16 cellular contexts compared by ENCODE assay signal in genomic region chr20:43863330-43863729, GRCh38. TPM values are rescaled to one million over a fixed set of nuclear protein-coding genes. Genes with fewer than 3 reads are reported as not detected.
DNase-seq lines count a peak whose midpoint lies in the region; ATAC-seq and TF ChIP-seq lines count a peak whose summit lies in the region.
"Had no signal": no experiment of that assay in that cellular context is flagged by ENCODE, and none has a peak within 500 bp of the region (broad histone marks: within the 10 kb centered on the region; RNA-seq: fewer than 3 reads in every experiment).

No MANE protein-coding gene starts in this region.

- no peaks in the 10 kb centered on the region for H3K36me3 Mint-ChIP-seq in naive thymus-derived CD4-positive, alpha-beta T cell
- H3K36me3 Mint-ChIP-seq: CD8-positive, alpha-beta T cell had no signal

- TF ChIP-seq POLR2A in sigmoid colon (IDR thresholded peaks at IDR 0.05), result no peak

- H3K27ac ChIP-seq in layer of hippocampus (ENCODE audit: low read depth, low read length), result peak overlapping the region; percentile 35
- peak overlapping the region in 3 of 4 donors; percentile 31 to 50 (median 36) for H3K27ac ChIP-seq in sigmoid colon
- H3K27ac ChIP-seq in naive thymus-derived CD4-positive, alpha-beta T cell (ENCODE audit: low read depth, low read length), result no peak overlapping the region
- H3K27ac ChIP-seq: BLaER1 had no signal

- TF ChIP-seq CTCF in sigmoid colon (IDR thresholded peaks at IDR 0.05), result no peak

- H3K27me3 ChIP-seq in layer of hippocampus (ENCODE audit: control insufficient read depth, insufficient read depth, low read length) (no peaks in the 10 kb centered on the region), sigmoid colon (no peaks in the 10 kb centered on the region)
- no peaks in the 10 kb centered on the region for H3K27me3 ChIP-seq in naive thymus-derived CD4-positive, alpha-beta T cell (ENCODE audit: control insufficient read depth in 2 of 2, insufficient read depth in 2 of 2, low read length in 2 of 2)
- H3K27me3 ChIP-seq: BLaER1 had no signal

- no peaks in the 10 kb centered on the region for H3K9me3 ChIP-seq in sigmoid colon
- H3K9me3 ChIP-seq in naive thymus-derived CD4-positive, alpha-beta T cell (ENCODE audit: control insufficient read depth in 2 of 3, low read length in 3 of 3), result no peaks in the 10 kb centered on the region
- H3K9me3 ChIP-seq: BLaER1 had no signal

- no peak overlapping the region for H3K4me3 Mint-ChIP-seq in naive thymus-derived CD4-positive, alpha-beta T cell
- H3K4me3 Mint-ChIP-seq: CD8-positive, alpha-beta T cell had no signal

- H3K27ac Mint-ChIP-seq in naive thymus-derived CD4-positive, alpha-beta T cell, result no peak overlapping the region
- H3K27ac Mint-ChIP-seq: CD8-positive, alpha-beta T cell had no signal

- 83 to 84% methylated on average over 12 of the region's 12 CpGs for WGBS in sigmoid colon, 2 donors

- peaks cover 0 to 8% (median 0%) of the 10 kb centered on the region in 4 donors for H3K4me1 ChIP-seq in sigmoid colon
- no peaks in the 10 kb centered on the region for H3K4me1 ChIP-seq in naive thymus-derived CD4-positive, alpha-beta T cell (ENCODE audit: control insufficient read depth in 2 of 2, insufficient read depth in 2 of 2, low read length in 2 of 2)
- H3K4me1 ChIP-seq: BLaER1 had no signal

- CTCF ChIA-PET in naive thymus-derived CD4-positive, alpha-beta T cell (lab: Charles Lee), result no interaction called here

- TF ChIP-seq EP300 in sigmoid colon (IDR thresholded peaks at IDR 0.05), result no peak

- H3K27me3 Mint-ChIP-seq in naive thymus-derived CD4-positive, alpha-beta T cell, result peaks cover 0 to 16% (median 0%) of the 10 kb centered on the region in 5 donors

- no peaks in the 10 kb centered on the region for H3K36me3 ChIP-seq in sigmoid colon
- no peaks in the 10 kb centered on the region for H3K36me3 ChIP-seq in naive thymus-derived CD4-positive, alpha-beta T cell (ENCODE audit: control insufficient read depth in 2 of 3, insufficient read depth in 3 of 3, low read length in 3 of 3)
- H3K36me3 ChIP-seq: BLaER1 had no signal

- ATAC-seq in HG02884 (IDR thresholded peaks at IDR 0.05; ENCODE audit: unreplicated experiment) (no peak), HG03097 (IDR thresholded peaks at IDR 0.05; ENCODE audit: low FRiP score, unreplicated experiment) (no peak), HG02678 (IDR thresholded peaks at IDR 0.05; ENCODE audit: unreplicated experiment) (no peak)
- ATAC-seq in naive thymus-derived CD4-positive, alpha-beta T cell, result no peak
- ATAC-seq: CD8-positive, alpha-beta T cell; HCT116 had no signal

- peaks cover 0 to 2% (median 0%) of the 10 kb centered on the region in 7 donors for H3K4me1 Mint-ChIP-seq in naive thymus-derived CD4-positive, alpha-beta T cell

- POLR2A ChIA-PET in naive thymus-derived CD4-positive, alpha-beta T cell (lab: Charles Lee), result no interaction called here

- intact Hi-C loops in sigmoid colon (cut with DNase I), result no loop called here
- intact Hi-C loops in naive thymus-derived CD4-positive, alpha-beta T cell (cut with micrococcal nuclease), result no loop called here

- DNase-seq in HT1080 (ENCODE audit: low read depth) (peak; percentile 5), dermis blood vessel endothelial cell (peak; percentile 47), sigmoid colon (no peak)
- no peak for DNase-seq in naive thymus-derived CD4-positive, alpha-beta T cell
- DNase-seq: CD8-positive, alpha-beta T cell; KG1; NCI-H1436; NCI-H2029; NCI-H2171 had no signal

- no peak overlapping the region for H3K4me3 ChIP-seq in sigmoid colon
- no peak overlapping the region for H3K4me3 ChIP-seq in naive thymus-derived CD4-positive, alpha-beta T cell (ENCODE audit: low read length)
- H3K4me3 ChIP-seq: BLaER1 had no signal

- H3K9me3 Mint-ChIP-seq in naive thymus-derived CD4-positive, alpha-beta T cell, result no peaks in the 10 kb centered on the region
- H3K9me3 Mint-ChIP-seq: CD8-positive, alpha-beta T cell had no signal

RNA-seq across cellular contexts. Expression of gene TOX2, which starts 51.3 kb away (rescaled TPM):
- total RNA-seq in HT1080 (2014; rRNA removed; shearing (Covaris generic)), result 3.5 and 8.3 TPM in 2 replicates
- 69.1 and 81.2 TPM in 2 replicates for polyA plus RNA-seq in HT1080 (2015; cell fraction: cytosol; rRNA removed)
- 32.4 and 41.7 TPM in 2 replicates for polyA plus RNA-seq in HT1080 (2015; cell fraction: nucleus; rRNA removed)
- total RNA-seq in dermis blood vessel endothelial cell (0.88 and 1.5 TPM in 2 replicates), sigmoid colon (1 to 10 TPM in 2 of 4 donors, under 1 TPM in 2; 0.27 to 3.2 (median 1.2) TPM)
- polyA plus RNA-seq in sigmoid colon, result 1 to 10 TPM; 1.2 to 8.1 (median 3.6) TPM
- total RNA-seq in naive thymus-derived CD4-positive, alpha-beta T cell, result 1 to 10 TPM in 2 of 5 experiments, under 1 TPM in 3; 0.22 to 7.1 (median 0.96) TPM
- 1 to 10 TPM; 1.6 to 4.0 TPM for polyA plus RNA-seq in naive thymus-derived CD4-positive, alpha-beta T cell
- total RNA-seq: G401 had no signal

Comparison
In these comparisons a context has a peak if more than half of its experiments do, and no peak if none do; other contexts are left out.
1. DNase-seq: peak in HT1080 (single experiment) and dermis blood vessel endothelial cell (single experiment); none in sigmoid colon (single experiment) and naive thymus-derived CD4-positive, alpha-beta T cell (0 of 9).